ENCODE assay signal across 19 cellular contexts in genomic region chr10:119426699-119427098, GRCh38.
DNase-seq lines count a peak whose midpoint lies in the region; ATAC-seq, FAIRE-seq and TF ChIP-seq lines count a peak whose summit lies in the region.
"Had no signal": no experiment of that assay in that cellular context is flagged by ENCODE, and none has a peak within 500 bp of the region (broad histone marks: within the 10 kb centered on the region; RNA-seq: fewer than 3 reads in every experiment).

No MANE protein-coding gene starts in this region.

- peaks cover 3 to 90% (median 13%) of the 10 kb centered on the region in 9 donors for H3K36me3 ChIP-seq in heart right ventricle
- peaks cover 5 to 17% of the 10 kb centered on the region in 2 experiments; a peak in 2 of 3 replicates for H3K36me3 ChIP-seq in HEK293 (ENCODE audit: control insufficient read depth in 2 of 2, insufficient read depth in 1 of 2, low read length in 2 of 2)
- no peaks in the 10 kb centered on the region for H3K36me3 ChIP-seq in bronchial epithelial cell (ENCODE audit: control insufficient read depth, insufficient read depth, low read length)

- DNase-seq in Right ventricle myocardium superior (peak; percentile 4), heart right ventricle (no peak), bronchial epithelial cell (ENCODE audit: low read depth) (no peak), urothelium cell line (ENCODE audit: low spot score) (no peak)
- no peak for DNase-seq in activated CD4-positive, alpha-beta T cell treated with anti-CD3 and anti-CD28 coated beads for 4 hours
- DNase-seq: AML-193; CD4-positive, alpha-beta memory T cell; DMS153; DMS79; GDM1; HCEC 1CT; HFFc6 had no signal

- intact Hi-C loops in Right ventricle myocardium superior (cut with DNase I) = no loop called here
- intact Hi-C loops in heart right ventricle (cut with DNase I) = loop anchor here in 1 of 10 donors (5.0 kb wide), 1 partner anchor 224 kb away; no protein-coding TSS in a partner anchor

- no peak for ATAC-seq in Right ventricle myocardium superior (ENCODE audit: poor library complexity)
- no peak for ATAC-seq in heart right ventricle
- no peak for ATAC-seq in GM21619 (IDR thresholded peaks at IDR 0.05; ENCODE audit: unreplicated experiment)
- ATAC-seq: A549, GM23338 had no signal

- CTCF ChIA-PET in HEK293 (lab: Yijun Ruan, JAX) = no interaction called here

- no peak overlapping the region for H3K27ac ChIP-seq in heart right ventricle
- H3K27ac ChIP-seq in HEK293 (ENCODE audit: extremely low read depth, low read depth, low read length) = no peak overlapping the region
- H3K27ac ChIP-seq: 22Rv1, A549 had no signal

- POLR2A ChIA-PET in HEK293 (lab: Yijun Ruan, JAX) = no interaction called here

- H3K9me3 ChIP-seq in heart right ventricle = no peaks in the 10 kb centered on the region
- no peaks in the 10 kb centered on the region for H3K9me3 ChIP-seq in HEK293 (ENCODE audit: control insufficient read depth, insufficient read depth, low read depth, low read length)
- H3K9me3 ChIP-seq: A549 had no signal

- H3K27me3 ChIP-seq in heart right ventricle (no peaks in the 10 kb centered on the region), bronchial epithelial cell (ENCODE audit: control insufficient read depth, insufficient read depth, low read length) (no peaks in the 10 kb centered on the region)

- H3K4me1 ChIP-seq in heart right ventricle (peaks cover 0 to 14% (median 6%) of the 10 kb centered on the region in 9 donors), HEK293 (ENCODE audit: control insufficient read depth, insufficient read depth, low read length) (no peaks in the 10 kb centered on the region)
- H3K4me1 ChIP-seq: A549 had no signal

- no peak for TF ChIP-seq CTCF in heart right ventricle (IDR thresholded peaks at IDR 0.05)
- no peak for TF ChIP-seq CTCF in HEK293 (tag by site-specific recombination; IDR thresholded peaks at IDR 0.05)
- TF ChIP-seq CTCF in bronchial epithelial cell (IDR thresholded peaks at IDR 0.05; ENCODE audit: insufficient read depth, low read length, severe bottlenecking) = no peak

- 98 to 99% methylated on average over 5 of the region's 5 CpGs for WGBS in heart right ventricle, 2 donors

- peak; percentile 99 for FAIRE-seq in bronchial epithelial cell (lab: Jason Lieb, UNC)
- peak; percentile 99 for FAIRE-seq in urothelium cell line (lab: Jason Lieb, UNC)
- FAIRE-seq: A549, GM19239, H54 had no signal

- H3K4me3 ChIP-seq in heart right ventricle (no peak overlapping the region), HEK293 (ENCODE audit: low read depth, low read length) (no peak overlapping the region), bronchial epithelial cell (ENCODE audit: low read depth, low read length) (no peak overlapping the region)
- H3K4me3 ChIP-seq: A549, GM23338 had no signal

TF ChIP-seq in HEK293, 187 proteins besides CTCF, POLR2A, EP300 and RAD21:
- peak; percentile 80 for TF ChIP-seq ZNF513 (tag by site-specific recombination; IDR thresholded peaks at IDR 0.05)
- peak; percentile 85; the same call in 1 of the 2 replicates for TF ChIP-seq ZNF10 (tag by site-specific recombination; IDR thresholded peaks at IDR 0.05)
- no peak for TF ChIP-seq ZNF621 (tag by site-specific recombination; IDR thresholded peaks at IDR 0.05)
